In the genomic region with DNA sequence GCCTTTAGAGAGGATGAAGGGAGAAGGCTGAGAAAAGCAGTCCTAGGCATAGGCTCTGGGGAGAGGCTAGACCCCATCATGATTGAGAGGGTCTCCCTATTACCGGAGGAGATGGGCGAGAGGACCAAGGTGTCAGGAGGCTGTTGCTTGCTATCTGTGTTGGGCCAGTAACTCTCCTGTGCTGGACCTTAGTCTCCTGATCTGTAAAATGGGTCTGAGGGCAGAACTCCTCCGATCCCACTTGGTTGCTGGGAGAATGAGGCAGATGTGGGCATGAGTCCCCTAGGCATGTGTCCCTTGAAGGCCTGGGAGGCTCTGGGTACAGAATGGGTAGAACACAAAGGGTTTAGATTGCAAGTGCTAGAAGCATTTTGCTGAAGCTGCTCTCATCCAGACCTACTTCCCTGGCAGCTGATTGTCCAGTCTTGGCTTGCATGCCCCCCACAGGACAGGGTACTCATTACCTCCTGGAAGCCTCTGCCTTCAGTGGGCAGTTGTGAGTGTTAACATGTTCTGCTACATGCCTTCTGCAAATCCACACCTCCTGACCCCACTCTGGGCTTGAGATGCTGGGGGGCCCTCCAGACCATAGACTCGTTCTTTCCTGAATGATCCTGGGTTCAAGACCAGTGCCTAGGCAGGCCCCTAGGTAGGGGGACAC, we compare ENCODE assay signal across 9 cellular contexts. TPM values are rescaled to one million over a fixed set of nuclear protein-coding genes. Genes with fewer than 3 reads are reported as not detected.
DNase-seq lines count a peak whose midpoint lies in the region; ATAC-seq and TF ChIP-seq lines count a peak whose summit lies in the region.
"Had no signal": no experiment of that assay in that cellular context is flagged by ENCODE, and none has a peak within 500 bp of the region (broad histone marks: within the 10 kb centered on the region; RNA-seq: fewer than 3 reads in every experiment).

No MANE protein-coding gene starts in this region.

- H4K20me1 ChIP-seq in DOHH2 (ENCODE audit: control insufficient read depth, insufficient read depth, low read depth, low read length) (peaks cover 13% of the 10 kb centered on the region; the same call in 1 of the 2 replicates), hepatocyte (ENCODE audit: insufficient read depth, poor library complexity, severe bottlenecking) (peaks cover 79% of the 10 kb centered on the region)

- ATAC-seq in HG03108 (IDR thresholded peaks at IDR 0.05; ENCODE audit: unreplicated experiment), result no peak
- ATAC-seq: activated CD8-positive, alpha-beta T cell treated with anti-CD3 and anti-CD28 coated beads, Interleukin-2, amount 10 ng/mL, durations not matched to agents 7 days and 5 days had no signal

- peak overlapping the region in 2 of 3 donors; percentile 33 to 66 for H3K9ac ChIP-seq in skeletal muscle tissue (ENCODE audit: low read depth in 1 of 3, low read length in 3 of 3)

- H3K36me3 ChIP-seq in DOHH2 (ENCODE audit: control insufficient read depth, low read length) (no peaks in the 10 kb centered on the region), hepatocyte (replicated peaks; ENCODE audit: insufficient read depth, low read depth) (no peaks in the 10 kb centered on the region), skeletal muscle tissue (ENCODE audit: control insufficient read depth in 3 of 3, insufficient read depth in 3 of 3, low read length in 3 of 3) (no peaks in the 10 kb centered on the region)

- no peaks in the 10 kb centered on the region for H3F3A ChIP-seq in DOHH2 (ENCODE audit: control insufficient read depth, insufficient read depth)

- H2AFZ ChIP-seq in hepatocyte, result no peak overlapping the region

- H3K4me2 ChIP-seq in DOHH2 (ENCODE audit: low read length), result no peak overlapping the region
- peak overlapping the region; percentile 98 for H3K4me2 ChIP-seq in hepatocyte

- H3K9me3 ChIP-seq in DOHH2 (ENCODE audit: control insufficient read depth, insufficient read depth, low read length) (no peaks in the 10 kb centered on the region), hepatocyte (ENCODE audit: low read depth) (no peaks in the 10 kb centered on the region), skeletal muscle tissue (ENCODE audit: control insufficient read depth in 3 of 3, low read length in 3 of 3) (no peaks in the 10 kb centered on the region)

- 92% methylated on average over 4 of the region's 4 CpGs for WGBS in hepatocyte (ENCODE audit: low lambda C conversion rate, missing lambda C conversion rate)

- H3K79me2 ChIP-seq in DOHH2 (ENCODE audit: control insufficient read depth, low read length), result no peaks in the 10 kb centered on the region
- H3K79me2 ChIP-seq in hepatocyte, result peaks cover 91% of the 10 kb centered on the region

- H3K4me1 ChIP-seq in DOHH2 (ENCODE audit: control insufficient read depth, low read length) (peaks cover 17% of the 10 kb centered on the region), hepatocyte (ENCODE audit: insufficient read depth) (peaks cover 71% of the 10 kb centered on the region), skeletal muscle tissue (ENCODE audit: control insufficient read depth in 3 of 3, insufficient read depth in 3 of 3, low read length in 3 of 3) (peaks cover 61 to 75% (median 70%) of the 10 kb centered on the region in 3 donors)

- no peak overlapping the region for H3K4me3 ChIP-seq in DOHH2 (ENCODE audit: low read length)
- H3K4me3 ChIP-seq in hepatocyte, result no peak overlapping the region
- H3K4me3 ChIP-seq in skeletal muscle tissue (ENCODE audit: low read length in 3 of 3), result peak overlapping the region in 2 of 3 donors; percentile 22 to 23

- no peak overlapping the region for H3K27ac ChIP-seq in DOHH2 (ENCODE audit: low read depth, low read length)
- H3K27ac ChIP-seq in VCaP, result peak overlapping the region; percentile 97
- H3K27ac ChIP-seq in hepatocyte, result peak overlapping the region; percentile 98
- H3K27ac ChIP-seq in skeletal muscle tissue (ENCODE audit: low read depth, low read length), result no peak overlapping the region

- no peak for DNase-seq in hepatocyte (ENCODE audit: low spot score)
- DNase-seq in Ammon's horn (ENCODE audit: low spot score), result no peak
- DNase-seq in NAMALWA (ENCODE audit: low spot score), result no peak
- no peak for DNase-seq in stimulated activated CD4-positive, alpha-beta T cell treated with anti-CD3 and anti-CD28 coated beads, Interleukin-4, amount 100 ng/mL, for 1 hour
- DNase-seq: activated CD8-positive, alpha-beta T cell treated with anti-CD3 and anti-CD28 coated beads, Interleukin-2, amount 10 ng/mL, durations not matched to agents 7 days and 5 days had no signal

- H3K27me3 ChIP-seq in DOHH2 (ENCODE audit: control insufficient read depth, low read length), result peaks cover 83% of the 10 kb centered on the region
- no peaks in the 10 kb centered on the region for H3K27me3 ChIP-seq in hepatocyte
- no peaks in the 10 kb centered on the region for H3K27me3 ChIP-seq in skeletal muscle tissue (ENCODE audit: control insufficient read depth in 3 of 3, insufficient read depth in 3 of 3, low read length in 3 of 3)

- no peaks in the 10 kb centered on the region for H3K9me2 ChIP-seq in DOHH2 (replicated peaks; ENCODE audit: control insufficient read depth, low read length)
- H3K9me2 ChIP-seq in hepatocyte (replicated peaks; ENCODE audit: insufficient read depth), result no peaks in the 10 kb centered on the region

- TF ChIP-seq CTCF in DOHH2 (IDR thresholded peaks at IDR 0.05; ENCODE audit: low read depth, low read length, poor library complexity, severe bottlenecking) (peak; percentile 23), VCaP (conservative IDR thresholded peaks at IDR 0.05) (no peak), hepatocyte (IDR thresholded peaks at IDR 0.05; ENCODE audit: poor library complexity) (no peak)

RNA-seq across cellular contexts. Expression of a gene that starts 4.4 kb away (rescaled TPM):
- total RNA-seq in hepatocyte, result 16.5 and 30.9 TPM in 2 replicates
- polyA plus RNA-seq in hepatocyte, result 32.4 and 34.4 TPM in 2 replicates
- 11.5 TPM for total RNA-seq in skeletal muscle tissue

Comparison
In these comparisons a context has a peak if more than half of its experiments do, and no peak if none do; other contexts are left out.
1. H3K27ac ChIP-seq: peak in VCaP (single experiment) and hepatocyte (single experiment); none in DOHH2 (single experiment) and skeletal muscle tissue (single experiment).
2. H3K4me3 ChIP-seq: peak in skeletal muscle tissue (2 of 3); none in DOHH2 (single experiment) and hepatocyte (single experiment).